In genomic region chr5:142913728-142914338, GRCh38 we compare ENCODE assay signal across 21 cellular contexts.
A peak's percentile ranks its signal among the peaks of the same experiment; 100 is the strongest.
DNase-seq lines count a peak whose midpoint lies in the region; ATAC-seq and TF ChIP-seq lines count a peak whose summit lies in the region.
"Had no signal": no experiment of that assay in that cellular context is flagged by ENCODE, and none has a peak within 500 bp of the region (broad histone marks: within the 10 kb centered on the region; RNA-seq: fewer than 3 reads in every experiment).

No MANE protein-coding gene starts in this region.

- no peak for TF ChIP-seq POLR2A in gastroesophageal sphincter (IDR thresholded peaks at IDR 0.05)

- H3K4me3 ChIP-seq in BJ (ENCODE audit: low read depth, low read length) = no peak overlapping the region
- H3K4me3 ChIP-seq in mesendoderm (ENCODE audit: low read length) = no peak overlapping the region
- no peak overlapping the region for H3K4me3 ChIP-seq in gastroesophageal sphincter
- H3K4me3 ChIP-seq in neuronal stem cell (ENCODE audit: low read length in 2 of 2) = no peak overlapping the region
- H3K4me3 ChIP-seq: BLaER1 treated with 17β-estradiol and CSF1 and Interleukin-3, amounts not matched to agents 10 nM and 100 nM; pancreas; spleen had no signal

- H3K79me1 ChIP-seq in mesendoderm (ENCODE audit: low read length) = no peaks in the 10 kb centered on the region
- no peaks in the 10 kb centered on the region for H3K79me1 ChIP-seq in neuronal stem cell (ENCODE audit: low read depth, low read length)

- H3K9me3 ChIP-seq in gastroesophageal sphincter = no peaks in the 10 kb centered on the region
- no peaks in the 10 kb centered on the region for H3K9me3 ChIP-seq in neuronal stem cell (replicated peaks in 1 of 2; ENCODE audit: control insufficient read depth in 2 of 2, insufficient read depth in 1 of 2, low read depth in 1 of 2, low read length in 2 of 2)
- H3K9me3 ChIP-seq: BLaER1 treated with 17β-estradiol and CSF1 and Interleukin-3, amounts not matched to agents 10 nM and 100 nM; pancreas; spleen had no signal

- H2AK5ac ChIP-seq in mesendoderm (ENCODE audit: low read length) (no peak overlapping the region), neuronal stem cell (ENCODE audit: low read depth, low read length) (no peak overlapping the region)

- H3K27me3 ChIP-seq in BJ (ENCODE audit: control insufficient read depth, insufficient read depth, low read length) (no peaks in the 10 kb centered on the region), mesendoderm (ENCODE audit: insufficient read depth, low read length, poor library complexity) (no peaks in the 10 kb centered on the region), gastroesophageal sphincter (no peaks in the 10 kb centered on the region), neuronal stem cell (ENCODE audit: control insufficient read depth in 3 of 3, insufficient read depth in 3 of 3, low read depth in 1 of 3, low read length in 3 of 3) (no peaks in the 10 kb centered on the region)
- H3K27me3 ChIP-seq: BLaER1 treated with 17β-estradiol and CSF1 and Interleukin-3, amounts not matched to agents 10 nM and 100 nM; pancreas; spleen had no signal

- no peak for DNase-seq in BJ (ENCODE audit: low read depth)
- DNase-seq in HPDE6-E6E7 (ENCODE audit: extremely low spot score) = peak; percentile 49
- no peak for DNase-seq in effector memory CD8-positive, alpha-beta T cell
- peak; percentile 57 for DNase-seq in mesendoderm
- no peak for DNase-seq in NOMO-1 (lab: John Stamatoyannopoulos, UW; ENCODE audit: unreplicated experiment in 2 of 2)
- DNase-seq in neuronal stem cell (ENCODE audit: low spot score) = no peak
- DNase-seq: DMS53; effector memory CD4-positive, alpha-beta T cell; H7; hippocampal formation; NCI-H1436 treated with DMSO at 0.1 percent for 48 hours; NCI-H2227 treated with DMSO at 0.1 percent for 48 hours; NK-92 treated with Interleukin-12 subunit alpha and Interleukin-12 subunit beta, amount 100 ng/mL, for 24 hours; pancreas; SHP77 treated with DMSO at 0.1 percent for 48 hours; spleen; T-helper 2 cell had no signal

- CTCF ChIA-PET in BJ (lab: Yijun Ruan, JAX) = interaction anchor here (0.6 to 2.9 kb wide), 4 partner anchors 8 to 201 kb away, joined by 3 to 10 read pairs (median 7); no protein-coding TSS in a partner anchor

- no peak overlapping the region for H3K4me3 Mint-ChIP-seq in effector memory CD8-positive, alpha-beta T cell
- H3K4me3 Mint-ChIP-seq: central memory CD8-positive, alpha-beta T cell had no signal

- no peaks in the 10 kb centered on the region for H3K9me3 Mint-ChIP-seq in effector memory CD8-positive, alpha-beta T cell
- H3K9me3 Mint-ChIP-seq: central memory CD8-positive, alpha-beta T cell had no signal

- no peak for ATAC-seq in effector memory CD8-positive, alpha-beta T cell (replicated peaks)
- no peak for ATAC-seq in HG02678 (IDR thresholded peaks at IDR 0.05; ENCODE audit: unreplicated experiment)
- no peak for ATAC-seq in gastroesophageal sphincter

- no peak overlapping the region for H3K56ac ChIP-seq in mesendoderm (ENCODE audit: low read length)

- no peak overlapping the region for H3K4ac ChIP-seq in mesendoderm (ENCODE audit: low read depth, low read length)
- no peak overlapping the region for H3K4ac ChIP-seq in neuronal stem cell (ENCODE audit: low read length)

- H3K36me3 Mint-ChIP-seq in effector memory CD8-positive, alpha-beta T cell (ENCODE audit: insufficient read depth) = peaks cover 54% of the 10 kb centered on the region

- H3K4me1 Mint-ChIP-seq in effector memory CD8-positive, alpha-beta T cell (ENCODE audit: low read depth in 2 of 2) = peaks cover 0 to 2% of the 10 kb centered on the region in 2 donors

- TF ChIP-seq EP300 in gastroesophageal sphincter (IDR thresholded peaks at IDR 0.05) = no peak

- H3K27ac ChIP-seq in mesendoderm (ENCODE audit: low read depth, low read length) = no peak overlapping the region
- no peak overlapping the region for H3K27ac ChIP-seq in gastroesophageal sphincter
- no peak overlapping the region for H3K27ac ChIP-seq in neuronal stem cell (replicated peaks; ENCODE audit: low read length)
- H3K27ac ChIP-seq: BLaER1 treated with 17β-estradiol and CSF1 and Interleukin-3, amounts not matched to agents 10 nM and 100 nM; pancreas; spleen had no signal

- no peak overlapping the region for H2BK120ac ChIP-seq in mesendoderm (ENCODE audit: low read depth, low read length)
- H2BK120ac ChIP-seq in neuronal stem cell (ENCODE audit: low read depth, low read length) = no peak overlapping the region

- POLR2A ChIA-PET in BJ (lab: Charles Lee) = no interaction called here

- H3K9ac ChIP-seq in mesendoderm (ENCODE audit: low read length) = no peak overlapping the region
- no peak overlapping the region for H3K9ac ChIP-seq in neuronal stem cell (ENCODE audit: low read depth, low read length, poor library complexity)
- H3K9ac ChIP-seq: BLaER1 treated with 17β-estradiol and CSF1 and Interleukin-3, amounts not matched to agents 10 nM and 100 nM had no signal

- H3K18ac ChIP-seq in mesendoderm (ENCODE audit: low read length) (no peak overlapping the region), neuronal stem cell (ENCODE audit: low read length) (no peak overlapping the region)

- no peak overlapping the region for H3K4me2 ChIP-seq in mesendoderm (ENCODE audit: low read length)
- no peak overlapping the region for H3K4me2 ChIP-seq in neuronal stem cell (ENCODE audit: insufficient read depth, low read length, poor library complexity, severe bottlenecking)
- H3K4me2 ChIP-seq: BLaER1 treated with 17β-estradiol and CSF1 and Interleukin-3, amounts not matched to agents 10 nM and 100 nM had no signal

- H4K5ac ChIP-seq in mesendoderm (ENCODE audit: low read length) = no peak overlapping the region

- H2BK5ac ChIP-seq in mesendoderm (ENCODE audit: low read length) (no peak overlapping the region), neuronal stem cell (ENCODE audit: low read length) (no peak overlapping the region)

- 0 out of 2 replicates have a peak, but pooled peaks have one; percentile 7 for TF ChIP-seq CTCF in BJ (IDR thresholded peaks at IDR 0.05; ENCODE audit: insufficient read depth, low read depth, low read length)
- TF ChIP-seq CTCF in gastroesophageal sphincter (IDR thresholded peaks at IDR 0.05) = no peak

- no peak overlapping the region for H2BK12ac ChIP-seq in neuronal stem cell (ENCODE audit: low read length)

- H4K91ac ChIP-seq in neuronal stem cell (ENCODE audit: low read depth, low read length, poor library complexity) = no peak overlapping the region

- no peaks in the 10 kb centered on the region for H3K27me3 Mint-ChIP-seq in effector memory CD8-positive, alpha-beta T cell
- H3K27me3 Mint-ChIP-seq: central memory CD8-positive, alpha-beta T cell had no signal

- H3K79me2 ChIP-seq in mesendoderm (ENCODE audit: control insufficient read depth, insufficient read depth, low read length) = no peaks in the 10 kb centered on the region

- H3K36me3 ChIP-seq in BJ (ENCODE audit: control insufficient read depth, insufficient read depth, low read length) (no peaks in the 10 kb centered on the region), mesendoderm (ENCODE audit: control insufficient read depth, insufficient read depth, low read length) (no peaks in the 10 kb centered on the region), gastroesophageal sphincter (peaks cover 4 to 70% of the 10 kb centered on the region in 2 donors), neuronal stem cell (replicated peaks in 1 of 2; ENCODE audit: control insufficient read depth in 2 of 2, insufficient read depth in 2 of 2, low read length in 2 of 2) (peaks cover 0 to 8% of the 10 kb centered on the region in 2 donors)
- H3K36me3 ChIP-seq: pancreas had no signal

- no peak overlapping the region for H2BK15ac ChIP-seq in mesendoderm (replicated peaks; ENCODE audit: low read depth)
- H2BK15ac ChIP-seq in neuronal stem cell (ENCODE audit: low read length) = no peak overlapping the region

- H4K8ac ChIP-seq in mesendoderm (ENCODE audit: low read depth, low read length) (no peak overlapping the region), neuronal stem cell (ENCODE audit: low read depth, low read length) (no peak overlapping the region)

- no peak overlapping the region for H3K14ac ChIP-seq in neuronal stem cell (ENCODE audit: low read length)

- H3K23ac ChIP-seq in mesendoderm (ENCODE audit: low read length) (no peak overlapping the region), neuronal stem cell (ENCODE audit: low read depth, low read length, poor library complexity) (no peak overlapping the region)

- no peak overlapping the region for H2AFZ ChIP-seq in neuronal stem cell (ENCODE audit: low read length)

- H3K4me1 ChIP-seq in mesendoderm (ENCODE audit: control insufficient read depth, low read depth, low read length) = no peaks in the 10 kb centered on the region
- no peaks in the 10 kb centered on the region for H3K4me1 ChIP-seq in gastroesophageal sphincter
- no peaks in the 10 kb centered on the region for H3K4me1 ChIP-seq in neuronal stem cell (ENCODE audit: control insufficient read depth in 2 of 2, insufficient read depth in 1 of 2, low read depth in 1 of 2, low read length in 2 of 2)
- H3K4me1 ChIP-seq: spleen had no signal

- peak overlapping the region; percentile 6 to 49 for H3K27ac Mint-ChIP-seq in effector memory CD8-positive, alpha-beta T cell

- 100% methylated on average over 1 of the region's 9 CpGs for WGBS in mesendoderm (ENCODE audit: extremely low coverage, insufficient coverage, low lambda C conversion rate)
- 82% methylated on average over 9 of the region's 9 CpGs for WGBS in gastroesophageal sphincter (ENCODE audit: low coverage in 1 of 2), 2 donors
- WGBS in neuronal stem cell (ENCODE audit: extremely low coverage in 2 of 2, insufficient read length in 2 of 2, insufficient replicate concordance in 1 of 2), 2 donors = 100% methylated on average over 1 of the region's 9 CpGs; no CpG with 5 or more reads in 1 of the 2 donors

Comparison
In these comparisons a context has a peak if more than half of its experiments do, and no peak if none do; other contexts are left out.
1. DNase-seq: peak in HPDE6-E6E7 (single experiment) and mesendoderm (single experiment); none in BJ (single experiment), effector memory CD8-positive, alpha-beta T cell (0 of 3), NOMO-1 (0 of 2) and neuronal stem cell (single experiment).